ENCODE assay signal across 18 cellular contexts in the genomic region with DNA sequence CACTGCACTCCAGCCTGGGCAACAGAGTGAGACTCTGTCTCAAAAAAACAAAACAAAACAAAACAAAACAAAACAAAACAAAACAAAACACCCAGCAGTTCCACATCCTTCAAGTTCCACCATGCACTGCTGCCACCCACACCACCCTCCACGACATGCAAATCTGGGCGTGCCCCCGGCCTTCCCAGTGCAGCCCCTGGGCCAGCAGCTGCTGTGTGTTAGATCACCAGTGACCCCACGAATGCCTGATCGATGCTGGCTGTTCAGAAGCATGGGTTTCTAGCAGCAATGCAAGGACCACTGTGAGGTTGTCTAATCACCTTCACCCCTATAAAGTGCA. TPM values are rescaled to one million over a fixed set of nuclear protein-coding genes. Genes with fewer than 3 reads are reported as not detected.
DNase-seq lines count a peak whose midpoint lies in the region; FAIRE-seq and TF ChIP-seq lines count a peak whose summit lies in the region.
"Had no signal": no experiment of that assay in that cellular context is flagged by ENCODE, and none has a peak within 500 bp of the region (broad histone marks: within the 10 kb centered on the region; RNA-seq: fewer than 3 reads in every experiment).

No MANE protein-coding gene starts in this region.

- peaks cover 5 to 26% (median 16%) of the 10 kb centered on the region in 4 experiments for H3K4me1 ChIP-seq in H1 (replicated peaks in 1 of 4; ENCODE audit: control insufficient read depth in 3 of 4, insufficient read depth in 4 of 4, low read length in 3 of 4)
- H3K4me1 ChIP-seq in stomach: no peaks in the 10 kb centered on the region
- no peaks in the 10 kb centered on the region for H3K4me1 ChIP-seq in A673 (ENCODE audit: insufficient read depth, low read length, poor library complexity, severe bottlenecking)

- H2BK120ac ChIP-seq in H1 (replicated peaks; ENCODE audit: low read depth, low read length): no peak overlapping the region

- 91% methylated on average over 5 of the region's 5 CpGs; no CpG with 5 or more reads in 1 of the 2 experiments for WGBS in H1 (ENCODE audit: extremely low coverage in 1 of 2, insufficient coverage in 1 of 2, insufficient read length in 1 of 2, insufficient replicate concordance in 2 of 2, low coverage in 1 of 2, low lambda C conversion rate in 2 of 2, missing lambda C conversion rate in 1 of 2), 2 experiments
- 40 to 70% (median 67%) methylated on average over 5 of the region's 5 CpGs for WGBS in stomach, 5 donors

- BruUV-seq in A673 (replicated peaks; lab: Mats Ljungman, UMichigan): no TSS peak

- no peak overlapping the region for H3K14ac ChIP-seq in H1 (ENCODE audit: insufficient read length)

- H2AFZ ChIP-seq in H1 (ENCODE audit: low read length): no peak overlapping the region
- H2AFZ ChIP-seq: PC-9 had no signal

- in situ Hi-C loops in GM13976 (cut with MboI; ENCODE audit: low sequenced_read_pairs, unreplicated experiment): no loop called here

- FAIRE-seq in H1 (lab: Jason Lieb, UNC): no peak

- no peak overlapping the region for H4K8ac ChIP-seq in H1 (ENCODE audit: extremely low read depth, insufficient read depth, low read length)

- peaks cover 0 to 1% of the 10 kb centered on the region in 2 experiments for H4K20me1 ChIP-seq in H1 (replicated peaks in 1 of 2; ENCODE audit: control insufficient read depth in 1 of 2, insufficient read depth in 2 of 2, low read length in 2 of 2)

- POLR2A ChIA-PET in H1 (lab: Charles Lee; ENCODE audit: partially characterized antibody): no interaction called here
- POLR2A ChIA-PET in A673 (lab: Charles Lee; ENCODE audit: low non-redundant PET): no interaction called here

- peaks cover 0 to 8% (median 6%) of the 10 kb centered on the region in 4 experiments; a peak in 4 of 7 replicates for H3K27me3 ChIP-seq in H1 (replicated peaks in 1 of 4; ENCODE audit: control insufficient read depth in 3 of 4, extremely low read depth in 1 of 4, insufficient read depth in 3 of 4, low read length in 3 of 4)
- H3K27me3 ChIP-seq in stomach: peaks cover 0 to 10% (median 0%) of the 10 kb centered on the region in 3 donors
- no peaks in the 10 kb centered on the region for H3K27me3 ChIP-seq in A673 (replicated peaks; ENCODE audit: insufficient read depth, low read depth, low read length, poor library complexity)

- no peak overlapping the region for H3K4ac ChIP-seq in H1 (replicated peaks; ENCODE audit: insufficient read length, low read depth, low read length)

- H3K9ac ChIP-seq in H1 (replicated peaks in 1 of 4; ENCODE audit: extremely low read depth in 1 of 4, low read depth in 3 of 4, low read length in 3 of 4): no peak overlapping the region
- H3K9ac ChIP-seq: KMS-11 had no signal

- peaks cover 15 to 19% of the 10 kb centered on the region in 2 experiments for H3K9me3 ChIP-seq in H1 (ENCODE audit: insufficient read depth in 2 of 2, low read depth in 1 of 2, low read length in 1 of 2)
- H3K9me3 ChIP-seq in stomach: peaks cover 0 to 39% (median 31%) of the 10 kb centered on the region in 4 donors
- H3K9me3 ChIP-seq in A673 (ENCODE audit: low read depth, low read length, poor library complexity, severe bottlenecking): peaks cover 13% of the 10 kb centered on the region

- no peak overlapping the region for H3K23ac ChIP-seq in H1 (ENCODE audit: insufficient read length)

- H3K79me1 ChIP-seq in H1 (ENCODE audit: low read depth, low read length): no peaks in the 10 kb centered on the region

- TF ChIP-seq EP300 in H1 (IDR thresholded peaks at IDR 0.05; ENCODE audit: borderline replicate concordance in 1 of 2, low read depth in 2 of 2, low read length in 2 of 2): no peak
- TF ChIP-seq EP300 in stomach (IDR thresholded peaks at IDR 0.05): no peak

- H3K4me3 ChIP-seq in H1 (ENCODE audit: extremely low read depth in 1 of 4, insufficient read depth in 2 of 4, low read depth in 3 of 4, low read length in 4 of 4): no peak overlapping the region
- no peak overlapping the region for H3K4me3 ChIP-seq in stomach
- H3K4me3 ChIP-seq in A673 (ENCODE audit: low read depth, low read length, poor library complexity, severe bottlenecking): no peak overlapping the region
- H3K4me3 ChIP-seq: PC-9 had no signal

- TF ChIP-seq RAD21 in H1 (IDR thresholded peaks at IDR 0.05 in 1 of 2, conservative IDR thresholded peaks at IDR 0.05 in 1 of 2; ENCODE audit: low read depth in 2 of 2, low read length in 2 of 2): no peak

- no peak overlapping the region for H3K56ac ChIP-seq in H1 (replicated peaks; ENCODE audit: insufficient read length, low read depth, low read length)

- no peak overlapping the region for H4K5ac ChIP-seq in H1 (ENCODE audit: insufficient read length, low read depth, low read length)

- peak; percentile 12 for DNase-seq in AG20443 (ENCODE audit: low spot score)
- DNase-seq in GM13976 (ENCODE audit: low spot score): peak; percentile 31
- DNase-seq in H1 (ENCODE audit: low read depth in 1 of 2, low spot score in 2 of 2): peak in 1 of 2 experiments; percentile 34
- DNase-seq in stomach: peak; percentile 20
- no peak for DNase-seq in Kasumi-1 (lab: John Stamatoyannopoulos, UW)
- DNase-seq in A673 (ENCODE audit: low spot score): no peak
- no peak for DNase-seq in activated CD4-positive, alpha-beta T cell treated with anti-CD3 and anti-CD28 coated beads for 48 hours
- DNase-seq: DND-41, NCI-H1417 treated with DMSO at 0.1 percent for 48 hours, NCI-H1930, NCI-H226, NCI-H524 treated with DMSO at 0.1 percent for 48 hours, PC-9, SIG-M5 had no signal

- no peak overlapping the region for H2BK5ac ChIP-seq in H1 (ENCODE audit: low read depth, low read length)

- H2BK20ac ChIP-seq in H1 (ENCODE audit: low read length): peak overlapping the region; percentile 72; the same call in 1 of the 2 replicates

- intact Hi-C loops in stomach (cut with DNase I; ENCODE audit: low total_unique reads) (no loop called here), A673 (cut with micrococcal nuclease; ENCODE audit: unreplicated experiment) (no loop called here)

- no peak overlapping the region for H3K4me2 ChIP-seq in H1 (ENCODE audit: insufficient read depth in 1 of 2, low read depth in 2 of 2, low read length in 2 of 2)
- H3K4me2 ChIP-seq: KMS-11, PC-9 had no signal

- no peaks in the 10 kb centered on the region; the same call in 1 of the 2 replicates for H3K23me2 ChIP-seq in H1 (ENCODE audit: low read depth, low read length)

- H2BK12ac ChIP-seq in H1 (ENCODE audit: low read depth, low read length): no peak overlapping the region

- H2AK5ac ChIP-seq in H1 (ENCODE audit: low read depth, low read length): no peak overlapping the region

- no peaks in the 10 kb centered on the region; a peak in 1 of 8 replicates for H3K36me3 ChIP-seq in H1 (ENCODE audit: control insufficient read depth in 2 of 4, insufficient read depth in 4 of 4, low read length in 3 of 4)
- no peaks in the 10 kb centered on the region for H3K36me3 ChIP-seq in stomach
- no peaks in the 10 kb centered on the region for H3K36me3 ChIP-seq in A673 (ENCODE audit: insufficient read depth, low read length, poor library complexity, severe bottlenecking)

- H3K27ac ChIP-seq in H1 (ENCODE audit: low read depth, low read length) (no peak overlapping the region), stomach (no peak overlapping the region), A673 (ENCODE audit: low read depth, low read length, poor library complexity, severe bottlenecking) (no peak overlapping the region)
- H3K27ac ChIP-seq: KMS-11, PC-9, RWPE1 had no signal

- no peak overlapping the region for H4K91ac ChIP-seq in H1 (replicated peaks; ENCODE audit: insufficient read length, low read length)

- no peaks in the 10 kb centered on the region for H3K79me2 ChIP-seq in H1 (ENCODE audit: control insufficient read depth in 1 of 2, insufficient read depth in 2 of 2, low read length in 2 of 2)

- TF ChIP-seq CTCF in GM13976 (IDR thresholded peaks at IDR 0.05; ENCODE audit: borderline replicate concordance, control extremely low read depth, extremely low read depth, insufficient read depth, missing control alignments) (no peak), H1 (IDR thresholded peaks at IDR 0.05; ENCODE audit: control extremely low read depth in 1 of 3, insufficient read depth in 1 of 3, low read depth in 1 of 3, low read length in 3 of 3) (no peak), stomach (IDR thresholded peaks at IDR 0.05) (no peak), A673 (conservative IDR thresholded peaks at IDR 0.05; ENCODE audit: low read depth, low read length) (no peak)

- H3K18ac ChIP-seq in H1 (ENCODE audit: extremely low read depth, low read length): no peak overlapping the region

- CTCF ChIA-PET in H1 (lab: Charles Lee; ENCODE audit: partially characterized antibody): interaction anchor here (1.1 to 1.9 kb wide), 4 partner anchors 39 to 127 kb away, joined by 3 to 7 read pairs (median 4); no protein-coding TSS in a partner anchor
- CTCF ChIA-PET in A673 (lab: Charles Lee): interaction anchor here (0.6 kb wide), 1 partner anchor 34 kb away, joined by 6 read pairs; no protein-coding TSS in a partner anchor

- no peak for TF ChIP-seq POLR2A in H1 (IDR thresholded peaks at IDR 0.05; ENCODE audit: control extremely low read depth in 1 of 2, low read depth in 2 of 2, low read length in 2 of 2)
- no peak for TF ChIP-seq POLR2A in stomach (IDR thresholded peaks at IDR 0.05)

- 0 out of 2 replicates have a peak overlapping the region, but pooled peaks have one; percentile 29 for H2BK15ac ChIP-seq in H1 (ENCODE audit: low read length)

TF ChIP-seq in H1, 55 proteins besides CTCF, POLR2A, EP300 and RAD21 (continues in another document):
- TF ChIP-seq TEAD4 (IDR thresholded peaks at IDR 0.05; ENCODE audit: low read depth, low read length): no peak

RNA-seq across cellular contexts. Expression of a gene that starts 36.3 kb away (rescaled TPM):
- total RNA-seq in H1 (2021; fragmentation: NEBNext Ultra II Directional; extraction: Animal tissue kit (Norgen Biotek cat#: 25700)): 2.0 and 2.1 TPM in 2 replicates
- polyA plus RNA-seq in H1 (2011; rRNA removed): 4.5 and 4.8 TPM in 2 replicates
- 3.6 TPM for polyA plus RNA-seq in H1 (2011; cell fraction: cytosol; rRNA removed)
- 2.8 TPM for polyA plus RNA-seq in H1 (2011; cell fraction: nucleus; rRNA removed)
- polyA plus RNA-seq in H1 (2012, experiment 1 of 2): 1.5 to 4.4 TPM (median 3.3 TPM) in 4 replicates
- polyA plus RNA-seq in H1 (2012, experiment 2 of 2): 2.0 TPM
- polyA plus RNA-seq in H1 (2013, experiment 1 of 2): 3.3 TPM
- polyA plus RNA-seq in H1 (2013, experiment 2 of 2): 3.5 TPM
- polyA minus RNA-seq in H1 (2011; rRNA and poly(A)+ RNA removed): 1.8 and 2.7 TPM in 2 replicates
- 3.5 TPM for polyA minus RNA-seq in H1 (2011; cell fraction: cytosol; rRNA and poly(A)+ RNA removed)
- polyA minus RNA-seq in H1 (2011; cell fraction: nucleus; rRNA and poly(A)+ RNA removed): 1.5 TPM
- 1 to 10 TPM in 1 of 5 donors, under 1 TPM in 3, not detected in 1; 0.43 to 4.3 (median 0.50) TPM for total RNA-seq in stomach
- polyA plus RNA-seq in stomach: under 1 TPM; 0.19 to 0.76 (median 0.53) TPM
- 0.09 TPM in 1 of 2 replicates, not detected in the other for total RNA-seq in A673 (2021)
- total RNA-seq: MCF 10A had no signal
- polyA plus RNA-seq: CD14-positive monocyte had no signal

Comparison
In these comparisons a context has a peak if more than half of its experiments do, and no peak if none do; other contexts are left out.
1. DNase-seq: peak in AG20443 (single experiment), GM13976 (single experiment) and stomach (single experiment); none in Kasumi-1 (0 of 2), A673 (single experiment) and activated CD4-positive, alpha-beta T cell treated with anti-CD3 and anti-CD28 coated beads for 48 hours (single experiment).